Comparison of ENCODE assay signal across 1 cellular context in genomic region chr17:40121886-40122465, GRCh38.
TF ChIP-seq lines count a peak whose summit lies in the region.

Gene MSL1, plus strand, starts transcription at chr17:40121971. Its CDS starts 642 bp downstream, at chr17:40122613.

TF ChIP-seq in HEK293, 187 proteins besides CTCF, POLR2A, EP300 and RAD21 (continued from another document):
- TF ChIP-seq BCL6B (tag by site-specific recombination; IDR thresholded peaks at IDR 0.05) (no peak), ZNF2 (tag by site-specific recombination; IDR thresholded peaks at IDR 0.05) (no peak), ZNF391 (tag by site-specific recombination; IDR thresholded peaks at IDR 0.05; ENCODE audit: borderline replicate concordance, low read depth) (no peak), ZSCAN4 (tag by site-specific recombination; IDR thresholded peaks at IDR 0.05) (no peak), ZNF140 (tag by site-specific recombination; IDR thresholded peaks at IDR 0.05) (no peak), ZSCAN18 (tag by site-specific recombination; IDR thresholded peaks at IDR 0.05) (no peak), ZNF580 (tag by site-specific recombination; IDR thresholded peaks at IDR 0.05) (no peak), ZFP41 (tag by site-specific recombination; IDR thresholded peaks at IDR 0.05; ENCODE audit: borderline replicate concordance) (no peak), ZNF302 (tag by site-specific recombination; IDR thresholded peaks at IDR 0.05; ENCODE audit: low read depth) (no peak), ZNF280C (tag by site-specific recombination; IDR thresholded peaks at IDR 0.05) (no peak), ZNF473 (tag by site-specific recombination; IDR thresholded peaks at IDR 0.05) (no peak), ZIC2 (tag by site-specific recombination; IDR thresholded peaks at IDR 0.05) (no peak), ZNF513 (tag by site-specific recombination; IDR thresholded peaks at IDR 0.05) (no peak)
